ENCODE assay signal across 1 cellular context in the genomic region with DNA sequence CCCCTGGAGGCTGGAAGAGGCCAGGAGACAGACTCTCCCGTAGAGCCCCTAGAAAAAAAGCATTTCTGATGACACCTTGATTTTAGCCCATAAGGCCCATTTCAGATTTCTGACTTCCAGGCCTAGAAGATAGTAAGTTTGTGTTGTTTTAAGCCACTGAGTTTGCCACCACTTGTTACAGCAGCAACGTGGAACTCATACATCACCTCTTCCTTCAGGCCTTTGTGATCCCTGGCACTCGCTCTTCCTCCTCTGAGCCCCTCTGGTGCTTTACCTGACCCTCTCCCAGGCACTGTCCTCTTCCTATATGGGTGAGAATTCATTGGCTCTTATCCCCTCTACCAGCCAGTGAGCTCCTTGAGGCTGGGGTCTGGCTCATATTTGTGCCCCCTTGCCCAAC.
TF ChIP-seq lines count a peak whose summit lies in the region.

No MANE protein-coding gene starts in this region.

TF ChIP-seq in HepG2, 621 proteins besides CTCF, POLR2A, EP300 and RAD21:
- TF ChIP-seq ZNF12 (CRISPR knock-in tag; IDR thresholded peaks at IDR 0.05): peak; percentile 98
- TF ChIP-seq ZNF335 (CRISPR knock-in tag; IDR thresholded peaks at IDR 0.05): no peak
